In the genomic region with DNA sequence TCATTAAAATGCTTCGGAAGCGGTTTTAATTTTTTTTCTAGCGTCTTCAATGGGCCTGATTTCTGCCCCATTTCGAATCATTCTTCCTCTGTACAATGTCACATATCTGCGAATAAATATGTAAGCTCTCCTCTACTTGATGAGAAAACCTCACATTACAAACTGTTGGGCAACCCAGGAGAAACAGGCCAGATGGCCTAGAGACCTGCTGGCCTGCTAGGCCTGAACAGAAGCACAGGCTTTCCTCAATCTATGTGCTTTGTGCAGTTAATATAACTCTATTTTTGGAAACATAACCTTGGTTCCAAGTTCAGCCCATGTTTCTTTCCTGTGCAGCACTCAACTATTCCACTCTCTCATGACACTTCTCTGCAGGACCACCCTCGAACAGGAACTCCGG, we compare ENCODE assay signal across 25 cellular contexts. TPM values are rescaled to one million over a fixed set of nuclear protein-coding genes. Genes with fewer than 3 reads are reported as not detected.
DNase-seq lines count a peak whose midpoint lies in the region; ATAC-seq and TF ChIP-seq lines count a peak whose summit lies in the region.
"Had no signal": no experiment of that assay in that cellular context is flagged by ENCODE, and none has a peak within 500 bp of the region (broad histone marks: within the 10 kb centered on the region; RNA-seq: fewer than 3 reads in every experiment).

No MANE protein-coding gene starts in this region.

- H3K27ac ChIP-seq in gastroesophageal sphincter (peak overlapping the region in 1 of 4 donors; percentile 44), uterus (peak overlapping the region in 1 of 2 donors; percentile 20), MM.1S (ENCODE audit: low read length) (no peak overlapping the region)
- H3K27ac ChIP-seq: HL-60, KMS-11 had no signal

- TF ChIP-seq CTCF in choroid plexus epithelial cell (conservative IDR thresholded peaks at IDR 0.05; ENCODE audit: low read depth, low read length) (no peak), gastroesophageal sphincter (IDR thresholded peaks at IDR 0.05) (no peak), uterus (IDR thresholded peaks at IDR 0.05) (no peak), MM.1S (IDR thresholded peaks at IDR 0.05; ENCODE audit: low read length) (no peak), mucosa of descending colon (IDR thresholded peaks at IDR 0.05) (no peak)

- H3K36me3 ChIP-seq in gastroesophageal sphincter (no peaks in the 10 kb centered on the region), uterus (no peaks in the 10 kb centered on the region), MM.1S (replicated peaks; ENCODE audit: insufficient read depth, low read length) (no peaks in the 10 kb centered on the region), mucosa of descending colon (ENCODE audit: low read depth) (no peaks in the 10 kb centered on the region)

- H3K4me3 ChIP-seq in choroid plexus epithelial cell (ENCODE audit: low read depth, low read length) (no peak overlapping the region), gastroesophageal sphincter (no peak overlapping the region), uterus (no peak overlapping the region), MM.1S (ENCODE audit: low read length) (no peak overlapping the region), mucosa of descending colon (no peak overlapping the region)

- no peaks in the 10 kb centered on the region for H3K27me3 ChIP-seq in gastroesophageal sphincter
- no peaks in the 10 kb centered on the region for H3K27me3 ChIP-seq in uterus
- H3K27me3 ChIP-seq in MM.1S (replicated peaks; ENCODE audit: insufficient read depth, low read length): no peaks in the 10 kb centered on the region

- no peak overlapping the region for H3K4me2 ChIP-seq in MM.1S (ENCODE audit: low read depth, low read length)
- H3K4me2 ChIP-seq: KMS-11 had no signal

- H4K20me1 ChIP-seq in MM.1S (ENCODE audit: insufficient read depth, low read length): no peaks in the 10 kb centered on the region

- TF ChIP-seq POLR2A in gastroesophageal sphincter (IDR thresholded peaks at IDR 0.05) (no peak), uterus (IDR thresholded peaks at IDR 0.05) (no peak)

- no peaks in the 10 kb centered on the region for H3F3A ChIP-seq in MM.1S (ENCODE audit: insufficient read depth, low read length)

- TF ChIP-seq EP300 in gastroesophageal sphincter (IDR thresholded peaks at IDR 0.05): no peak

- no peaks in the 10 kb centered on the region for H3K9me2 ChIP-seq in MM.1S (replicated peaks; ENCODE audit: insufficient read depth, low read length)

- no peak overlapping the region for H3K9ac ChIP-seq in MM.1S (ENCODE audit: low read length)
- H3K9ac ChIP-seq: KMS-11 had no signal

- no peak overlapping the region for H2AFZ ChIP-seq in MM.1S (ENCODE audit: low read length)

- H3K9me3 ChIP-seq in gastroesophageal sphincter (no peaks in the 10 kb centered on the region), uterus (no peaks in the 10 kb centered on the region), MM.1S (replicated peaks; ENCODE audit: insufficient read depth, low read length) (no peaks in the 10 kb centered on the region), mucosa of descending colon (no peaks in the 10 kb centered on the region)
- H3K9me3 ChIP-seq: Caco-2 had no signal

- ATAC-seq in gastroesophageal sphincter (peak; percentile 57), mucosa of descending colon (no peak)
- ATAC-seq: CD8-positive, alpha-beta T cell; HCT116 had no signal

- 63 to 74% methylated on average over 7 of the region's 7 CpGs for WGBS in gastroesophageal sphincter (ENCODE audit: low coverage in 1 of 2), 2 donors

- intact Hi-C loops in uterus (cut with DNase I; ENCODE audit: low total_unique reads) (no loop called here), mucosa of descending colon (cut with DNase I, micrococcal nuclease) (no loop called here)

- no peaks in the 10 kb centered on the region for H3K79me2 ChIP-seq in MM.1S (ENCODE audit: low read length)

- H3K4me1 ChIP-seq in gastroesophageal sphincter (peaks cover 0 to 16% (median 0%) of the 10 kb centered on the region in 3 donors), uterus (no peaks in the 10 kb centered on the region), MM.1S (ENCODE audit: low read length) (no peaks in the 10 kb centered on the region), mucosa of descending colon (ENCODE audit: low read depth) (no peaks in the 10 kb centered on the region)
- H3K4me1 ChIP-seq: Caco-2 had no signal

- DNase-seq in amniotic epithelial cell (ENCODE audit: low read depth) (peak; percentile 8), choroid plexus epithelial cell (ENCODE audit: low read depth) (peak; percentile 16), uterus (peak; percentile 44 to 49), NCI-H2029 treated with DMSO at 0.1 percent for 48 hours (lab: John Stamatoyannopoulos, UW) (no peak), MM.1S (no peak), mucosa of descending colon (no peak)
- DNase-seq: C1 segment of cervical spinal cord; Caco-2; CD8-positive, alpha-beta T cell; DMS79 treated with DMSO at 0.1 percent for 48 hours; GF-D8; NCI-H1048; NCI-H1417; NCI-H1694; NCI-H2081 treated with DMSO at 0.1 percent for 48 hours; NCI-H2171; NCI-H226; NCI-H510A; NCI-H69; RPMI8226; SHP77 had no signal

RNA-seq across cellular contexts. Expression of a gene that starts 42.1 kb away (rescaled TPM):
- total RNA-seq in gastroesophageal sphincter: 10 to 100 TPM; 26.9 to 68.3 (median 30.3) TPM
- total RNA-seq in uterus: 100 to 1,000 TPM in 1 of 4 donors, 10 to 100 TPM in 1, 1 to 10 TPM in 2; 4.4 to 102 (median 13.3) TPM
- 10 to 100 TPM in 2 of 3 donors, 1 to 10 TPM in 1; 2.6 to 17.9 (median 12.7) TPM for total RNA-seq in mucosa of descending colon
- total RNA-seq: Caco-2; CD8-positive, alpha-beta T cell had no signal

Comparison
In these comparisons a context has a peak if more than half of its experiments do, and no peak if none do; other contexts are left out.
1. DNase-seq: peak in amniotic epithelial cell (single experiment), choroid plexus epithelial cell (single experiment) and uterus (2 of 2); none in NCI-H2029 treated with DMSO at 0.1 percent for 48 hours (single experiment), MM.1S (single experiment) and mucosa of descending colon (0 of 3).